In the genomic region with DNA sequence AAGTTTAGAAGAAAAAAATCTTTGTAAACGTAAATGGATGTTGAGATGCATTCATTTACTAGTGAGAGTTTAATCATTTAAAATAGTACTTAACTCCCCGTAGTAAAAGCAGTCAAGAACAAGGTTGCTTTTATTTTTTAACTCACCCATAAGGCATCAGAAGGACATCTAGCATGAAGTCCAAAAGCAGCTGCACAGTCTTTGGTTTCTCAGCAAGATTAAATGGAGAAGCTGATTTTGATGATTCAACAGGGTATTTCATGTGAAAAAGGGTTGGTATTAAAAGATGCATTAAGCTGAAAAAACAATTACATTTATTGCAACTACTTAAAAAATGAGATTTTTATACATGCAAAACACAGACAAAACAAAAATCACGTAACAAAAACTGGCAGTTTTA, we compare ENCODE assay signal across 26 cellular contexts.
"Had no signal": no experiment of that assay in that cellular context is flagged by ENCODE, and none has a peak within 500 bp of the region (broad histone marks: within the 10 kb centered on the region; RNA-seq: fewer than 3 reads in every experiment).

No MANE protein-coding gene starts in this region.

- H3K9me3 Mint-ChIP-seq: activated CD4-positive, alpha-beta T cell treated with anti-CD3 and anti-CD28 coated beads, Interleukin-2, amount 10 ng/mL, durations not matched to agents 7 days and 5 days; activated naive CD4-positive, alpha-beta T cell treated with anti-CD3 and anti-CD28 coated beads, Interleukin-2, amount 10 ng/mL, durations not matched to agents 7 days and 5 days; activated naive CD4-positive, alpha-beta T cell treated with anti-CD3 and anti-CD28 coated beads, Interleukin-2, amount 50 U/mL, for 72 hours; activated naive CD8-positive, alpha-beta T cell treated with anti-CD3 and anti-CD28 coated beads, Interleukin-2, amount 10 ng/mL, durations not matched to agents 7 days and 5 days; activated T-cell treated with anti-CD3 and anti-CD28 coated beads, Interleukin-2, amount 50 U/mL, for 24 hours; activated T-cell treated with anti-CD3 and anti-CD28 coated beads, Interleukin-2, amount 50 U/mL, for 72 hours; brain; endodermal cell; T-helper 2 cell treated with Interferon-gamma antibody and Interleukin-4, amounts not matched to agents 5 μg/mL and 100 μg/mL, for 36 hours had no signal

- H3K27ac Mint-ChIP-seq: activated CD4-positive, alpha-beta memory T cell treated with anti-CD3 and anti-CD28 coated beads, Interleukin-2, amount 10 ng/mL, durations not matched to agents 7 days and 5 days; activated CD4-positive, alpha-beta T cell treated with anti-CD3 and anti-CD28 coated beads, Interleukin-2, amount 10 ng/mL, durations not matched to agents 7 days and 5 days; activated naive CD8-positive, alpha-beta T cell treated with anti-CD3 and anti-CD28 coated beads, Interleukin-2, amount 10 ng/mL, durations not matched to agents 7 days and 5 days; activated T-cell treated with anti-CD3 and anti-CD28 coated beads, Interleukin-2, amount 50 U/mL, for 24 hours; activated T-cell treated with anti-CD3 and anti-CD28 coated beads, Interleukin-2, amount 50 U/mL, for 72 hours; endodermal cell; T-helper 17 cell; T-helper 2 cell treated with Interferon-gamma antibody and Interleukin-4, amounts not matched to agents 5 μg/mL and 100 μg/mL, for 36 hours had no signal

- DNase-seq: activated CD4-positive, alpha-beta memory T cell treated with anti-CD3 and anti-CD28 coated beads, Interleukin-2, amount 10 ng/mL, durations not matched to agents 7 days and 5 days; activated CD4-positive, alpha-beta T cell treated with anti-CD3 and anti-CD28 coated beads for 1 hour; activated CD4-positive, alpha-beta T cell treated with anti-CD3 and anti-CD28 coated beads for 4 hours; activated CD4-positive, alpha-beta T cell treated with anti-CD3 and anti-CD28 coated beads, Interleukin-2, amount 10 ng/mL, durations not matched to agents 7 days and 5 days; activated CD4-positive, alpha-beta T cell treated with anti-CD3 and anti-CD28 coated beads, Interleukin-2, amount 50 U/mL, for 4 hours; activated CD8-positive, alpha-beta memory T cell treated with anti-CD3 and anti-CD28 coated beads, Interleukin-2, amount 50 U/mL, for 48 hours; activated gamma-delta T cell; activated naive CD4-positive, alpha-beta T cell; activated naive CD4-positive, alpha-beta T cell treated with anti-CD3 and anti-CD28 coated beads, Interleukin-2, amount 10 ng/mL, durations not matched to agents 7 days and 5 days; activated naive CD8-positive, alpha-beta T cell treated with anti-CD3 and anti-CD28 coated beads, Interleukin-2, amount 10 ng/mL, durations not matched to agents 7 days and 5 days; activated T-cell treated with anti-CD3 and anti-CD28 coated beads for 4 hours; activated T-cell treated with anti-CD3 and anti-CD28 coated beads, Interleukin-2, amount 50 U/mL, for 24 hours; activated T-cell treated with anti-CD3 and anti-CD28 coated beads, Interleukin-2, amount 50 U/mL, for 72 hours; central memory CD4-positive, alpha-beta T cell; cerebellar nuclear complex; colonic mucosa; dorsolateral prefrontal cortex; effector memory CD4-positive, alpha-beta T cell; endodermal cell; foreskin fibroblast; T-helper 1 cell; T-helper 17 cell; T1000 had no signal

- H3K4me1 Mint-ChIP-seq: activated CD4-positive, alpha-beta memory T cell treated with anti-CD3 and anti-CD28 coated beads, Interleukin-2, amount 10 ng/mL, durations not matched to agents 7 days and 5 days; activated CD4-positive, alpha-beta T cell treated with anti-CD3 and anti-CD28 coated beads, Interleukin-2, amount 10 ng/mL, durations not matched to agents 7 days and 5 days; activated naive CD4-positive, alpha-beta T cell treated with anti-CD3 and anti-CD28 coated beads, Interleukin-2, amount 10 ng/mL, durations not matched to agents 7 days and 5 days; activated naive CD8-positive, alpha-beta T cell treated with anti-CD3 and anti-CD28 coated beads, Interleukin-2, amount 10 ng/mL, durations not matched to agents 7 days and 5 days had no signal

- H3K27me3 Mint-ChIP-seq: activated CD4-positive, alpha-beta memory T cell treated with anti-CD3 and anti-CD28 coated beads, Interleukin-2, amount 10 ng/mL, durations not matched to agents 7 days and 5 days; activated CD4-positive, alpha-beta T cell treated with anti-CD3 and anti-CD28 coated beads, Interleukin-2, amount 10 ng/mL, durations not matched to agents 7 days and 5 days; activated naive CD4-positive, alpha-beta T cell treated with anti-CD3 and anti-CD28 coated beads, Interleukin-2, amount 10 ng/mL, durations not matched to agents 7 days and 5 days; activated naive CD8-positive, alpha-beta T cell treated with anti-CD3 and anti-CD28 coated beads, Interleukin-2, amount 10 ng/mL, durations not matched to agents 7 days and 5 days; activated T-cell treated with anti-CD3 and anti-CD28 coated beads, Interleukin-2, amount 50 U/mL, for 24 hours; brain; T-helper 17 cell had no signal

- H3K4me3 Mint-ChIP-seq: activated CD4-positive, alpha-beta memory T cell treated with anti-CD3 and anti-CD28 coated beads, Interleukin-2, amount 10 ng/mL, durations not matched to agents 7 days and 5 days; activated CD4-positive, alpha-beta T cell treated with anti-CD3 and anti-CD28 coated beads, Interleukin-2, amount 10 ng/mL, durations not matched to agents 7 days and 5 days; activated naive CD4-positive, alpha-beta T cell treated with anti-CD3 and anti-CD28 coated beads, Interleukin-2, amount 10 ng/mL, durations not matched to agents 7 days and 5 days; activated naive CD8-positive, alpha-beta T cell treated with anti-CD3 and anti-CD28 coated beads, Interleukin-2, amount 10 ng/mL, durations not matched to agents 7 days and 5 days; activated T-cell treated with anti-CD3 and anti-CD28 coated beads, Interleukin-2, amount 50 U/mL, for 24 hours; activated T-cell treated with anti-CD3 and anti-CD28 coated beads, Interleukin-2, amount 50 U/mL, for 72 hours; brain; endodermal cell; T-helper 17 cell; T-helper 2 cell treated with Interferon-gamma antibody and Interleukin-4, amounts not matched to agents 5 μg/mL and 100 μg/mL, for 36 hours had no signal
